ENCODE assay signal across 1 cellular context in genomic region chr12:32021346-32021773, GRCh38.
TF ChIP-seq lines count a peak whose summit lies in the region.

No MANE protein-coding gene starts in this region.

TF ChIP-seq in K562, 482 proteins besides CTCF, POLR2A, EP300 and RAD21 (continued from another document and continues in another):
- TF ChIP-seq MGA (IDR thresholded peaks at IDR 0.05) (no peak), ZNF134 (CRISPR knock-in tag; conservative IDR thresholded peaks at IDR 0.05) (peak; percentile 80), NR0B1 (IDR thresholded peaks at IDR 0.05; ENCODE audit: partially characterized antibody) (no peak), DIDO1 (tag; IDR thresholded peaks at IDR 0.05; ENCODE audit: low read depth) (peak; percentile 97), THAP7 (CRISPR knock-in tag; IDR thresholded peaks at IDR 0.05) (peak; percentile 82; the same call in 1 of the 2 replicates), ETS2 (tag; IDR thresholded peaks at IDR 0.05; ENCODE audit: borderline replicate concordance, poor library complexity, severe bottlenecking) (peak; percentile 95), ZNF140 (CRISPR knock-in tag; IDR thresholded peaks at IDR 0.05) (peak; percentile 96), MBD1 (CRISPR knock-in tag; IDR thresholded peaks at IDR 0.05) (peak; percentile 77; the same call in 1 of the 2 replicates), ATF1 (CRISPR knock-in tag; IDR thresholded peaks at IDR 0.05) (no peak), ATF1 (tag; IDR thresholded peaks at IDR 0.05) (peak; percentile 61; the same call in 1 of the 2 replicates), ATF3 (IDR thresholded peaks at IDR 0.05) (no peak), ATF3 (CRISPR knock-in tag; conservative IDR thresholded peaks at IDR 0.05) (no peak), ZNF696 (CRISPR knock-in tag; conservative IDR thresholded peaks at IDR 0.05) (peak; percentile 78), ZNF511 (CRISPR knock-in tag; IDR thresholded peaks at IDR 0.05) (no peak), ZBTB33 (CRISPR knock-in tag; IDR thresholded peaks at IDR 0.05) (no peak), RUNX1 (IDR thresholded peaks at IDR 0.05; ENCODE audit: low read depth) (no peak), SMARCA5 (IDR thresholded peaks at IDR 0.05) (no peak), CBX1 (IDR thresholded peaks at IDR 0.05; ENCODE audit: low read depth) (no peak), LARP7 (IDR thresholded peaks at IDR 0.05) (0 out of 2 replicates have a peak, but pooled peaks have one; percentile 45), KHSRP (IDR thresholded peaks at IDR 0.05) (no peak), HLTF (IDR thresholded peaks at IDR 0.05) (no peak), CHAMP1 (IDR thresholded peaks at IDR 0.05) (no peak), TFAP4 (CRISPR knock-in tag; IDR thresholded peaks at IDR 0.05; ENCODE audit: borderline replicate concordance) (no peak), RFX1 (IDR thresholded peaks at IDR 0.05) (no peak), ZBTB5 (IDR thresholded peaks at IDR 0.05) (no peak), ADNP (tag; IDR thresholded peaks at IDR 0.05) (no peak), KAT8 (IDR thresholded peaks at IDR 0.05; ENCODE audit: low read depth) (no peak), EP400 (IDR thresholded peaks at IDR 0.05) (no peak), MAX (CRISPR knock-in tag; IDR thresholded peaks at IDR 0.05) (no peak)
